Comparison of ENCODE assay signal across 10 cellular contexts in the genomic region with DNA sequence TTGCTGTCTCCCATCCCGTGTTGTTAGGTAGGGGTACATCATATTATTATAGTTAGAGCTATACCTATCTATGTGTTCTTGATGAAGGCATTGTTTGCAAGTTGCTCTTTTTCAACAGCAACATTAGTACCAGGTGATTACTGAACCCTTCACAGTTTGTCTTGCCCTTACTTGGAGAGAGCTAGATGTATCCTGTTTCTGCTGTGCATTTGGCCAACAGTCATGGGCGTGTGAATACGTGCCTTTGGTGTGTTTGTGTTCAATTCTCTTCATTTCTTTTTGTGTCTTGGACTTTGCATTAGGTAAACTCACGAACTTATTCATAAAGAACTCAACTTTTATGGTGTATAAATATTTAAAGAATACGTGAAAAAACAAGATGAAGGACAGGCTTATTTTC. TPM values are rescaled to one million over a fixed set of nuclear protein-coding genes. Genes with fewer than 3 reads are reported as not detected.
DNase-seq lines count a peak whose midpoint lies in the region; ATAC-seq and TF ChIP-seq lines count a peak whose summit lies in the region.
"Had no signal": no experiment of that assay in that cellular context is flagged by ENCODE, and none has a peak within 500 bp of the region (broad histone marks: within the 10 kb centered on the region; RNA-seq: fewer than 3 reads in every experiment).

No MANE protein-coding gene starts in this region.

- 77% methylated on average over 4 of the region's 5 CpGs for WGBS in mesenchymal stem cell

- peaks cover 0 to under 1% of the 10 kb centered on the region in 2 donors for H3K36me3 Mint-ChIP-seq in CD4-positive, alpha-beta memory T cell
- H3K36me3 Mint-ChIP-seq in HFFc6 (ENCODE audit: low read depth) = peaks cover 3% of the 10 kb centered on the region
- H3K36me3 Mint-ChIP-seq in GM23338 (ENCODE audit: low read depth) = no peaks in the 10 kb centered on the region

- H2BK12ac ChIP-seq in mesenchymal stem cell (ENCODE audit: low read length in 2 of 2) = peak overlapping the region; percentile 44 to 91

- POLR2A ChIA-PET in CD4-positive, alpha-beta memory T cell (lab: Charles Lee; ENCODE audit: partially characterized antibody) = interaction anchor here (0.7 to 2.2 kb wide), 8 partner anchors 15 to 198 kb away, joined by 3 to 10 read pairs (median 5); a partner anchor contains a TSS

- no peak overlapping the region for H3K14ac ChIP-seq in mesenchymal stem cell (ENCODE audit: low read length in 2 of 2)

- H3K79me2 ChIP-seq in GM23338 (replicated peaks; ENCODE audit: insufficient read depth) = no peaks in the 10 kb centered on the region

- peaks cover 36% of the 10 kb centered on the region for H3K4me1 ChIP-seq in CD4-positive, alpha-beta memory T cell (ENCODE audit: insufficient read depth, low read length)
- H3K4me1 ChIP-seq in ascending aorta = peaks cover 0 to 10% of the 10 kb centered on the region in 2 donors
- peaks cover 1% of the 10 kb centered on the region for H3K4me1 ChIP-seq in mesenchymal stem cell (ENCODE audit: control insufficient read depth, insufficient read depth, low read depth, low read length)
- H3K4me1 ChIP-seq in GM23338 (ENCODE audit: insufficient read depth) = no peaks in the 10 kb centered on the region
- H3K4me1 ChIP-seq: right atrium auricular region had no signal

- no peak overlapping the region for H4K8ac ChIP-seq in mesenchymal stem cell (ENCODE audit: low read length)

- no peak overlapping the region for H3K4ac ChIP-seq in mesenchymal stem cell (ENCODE audit: low read depth in 1 of 2, low read length in 2 of 2)

- H3K4me1 Mint-ChIP-seq in CD4-positive, alpha-beta memory T cell = peaks cover 20 to 45% (median 35%) of the 10 kb centered on the region in 4 donors
- H3K4me1 Mint-ChIP-seq in HFFc6 (ENCODE audit: low read depth) = peaks cover 50% of the 10 kb centered on the region
- H3K4me1 Mint-ChIP-seq in GM23338 = peaks cover 10% of the 10 kb centered on the region

- peak overlapping the region; percentile 6 for H2AK5ac ChIP-seq in mesenchymal stem cell (ENCODE audit: low read length, severe bottlenecking)

- H2BK15ac ChIP-seq in mesenchymal stem cell (ENCODE audit: low read depth, poor library complexity, severe bottlenecking) = no peak overlapping the region

- H4K91ac ChIP-seq in mesenchymal stem cell (ENCODE audit: low read length) = peak overlapping the region; percentile 64

- peak overlapping the region in 3 of 8 donors; percentile 12 to 80 (median 41) for H3K4me3 Mint-ChIP-seq in CD4-positive, alpha-beta memory T cell
- H3K4me3 Mint-ChIP-seq in HFFc6 (peak overlapping the region; percentile 84; the same call in 1 of the 2 replicates), GM23338 (no peak overlapping the region)
- H3K4me3 Mint-ChIP-seq: H9 had no signal

- H3K27ac ChIP-seq in CD4-positive, alpha-beta memory T cell (ENCODE audit: low read depth, low read length) = no peak overlapping the region
- H3K27ac ChIP-seq in ascending aorta (peak overlapping the region; percentile 11 to 76), mesenchymal stem cell (ENCODE audit: low read length, poor library complexity, severe bottlenecking) (peak overlapping the region; percentile 54), GM23338 (ENCODE audit: low read depth) (no peak overlapping the region)

- peak overlapping the region; percentile 46 to 61 for H3K18ac ChIP-seq in mesenchymal stem cell (ENCODE audit: low read depth in 1 of 2, low read length in 2 of 2)

- H2BK120ac ChIP-seq in mesenchymal stem cell (ENCODE audit: low read depth, low read length) = peak overlapping the region; percentile 21

- no peaks in the 10 kb centered on the region for H3K9me2 ChIP-seq in GM23338 (ENCODE audit: insufficient read depth)

- no peaks in the 10 kb centered on the region for H3F3A ChIP-seq in GM23338 (replicated peaks; ENCODE audit: low read depth)

- CTCF ChIA-PET in CD4-positive, alpha-beta memory T cell (lab: Charles Lee; ENCODE audit: partially characterized antibody) = interaction anchor here (1.0 to 1.8 kb wide), 5 partner anchors 16 to 93 kb away, joined by 4 to 7 read pairs (median 4); no protein-coding TSS in a partner anchor

- no peak overlapping the region for H3K23ac ChIP-seq in mesenchymal stem cell (ENCODE audit: low read length in 2 of 2)

- H3K27me3 ChIP-seq in CD4-positive, alpha-beta memory T cell (ENCODE audit: insufficient read depth, low read length) = no peaks in the 10 kb centered on the region
- no peaks in the 10 kb centered on the region for H3K27me3 ChIP-seq in ascending aorta
- H3K27me3 ChIP-seq in mesenchymal stem cell (ENCODE audit: control insufficient read depth in 1 of 2, insufficient read depth in 1 of 2, low read length in 2 of 2) = no peaks in the 10 kb centered on the region
- no peaks in the 10 kb centered on the region for H3K27me3 ChIP-seq in GM23338 (ENCODE audit: insufficient read depth)
- H3K27me3 ChIP-seq: right atrium auricular region had no signal

- no peaks in the 10 kb centered on the region for H4K20me1 ChIP-seq in GM23338 (replicated peaks; ENCODE audit: insufficient read depth)

- no peak for TF ChIP-seq CTCF in HFFc6 (IDR thresholded peaks at IDR 0.05)
- TF ChIP-seq CTCF in ascending aorta (IDR thresholded peaks at IDR 0.05) = no peak
- no peak for TF ChIP-seq CTCF in GM23338 (conservative IDR thresholded peaks at IDR 0.05; ENCODE audit: low read depth in 2 of 2)

- H3K9me3 Mint-ChIP-seq in CD4-positive, alpha-beta memory T cell = no peaks in the 10 kb centered on the region
- H3K9me3 Mint-ChIP-seq in HFFc6 (no peaks in the 10 kb centered on the region), GM23338 (no peaks in the 10 kb centered on the region)
- H3K9me3 Mint-ChIP-seq: H9 had no signal

- no peak overlapping the region for H2BK5ac ChIP-seq in mesenchymal stem cell (ENCODE audit: low read depth, low read length, poor library complexity, severe bottlenecking)

- no peak overlapping the region for H3K4me2 ChIP-seq in mesenchymal stem cell (ENCODE audit: low read length, poor library complexity, severe bottlenecking)
- H3K4me2 ChIP-seq in GM23338 = no peak overlapping the region

- H3K79me1 ChIP-seq in mesenchymal stem cell (replicated peaks; ENCODE audit: low read length, poor library complexity, severe bottlenecking) = peaks cover 1% of the 10 kb centered on the region

- intact Hi-C loops in CD4-positive, alpha-beta memory T cell (cut with micrococcal nuclease) = loop anchor here (1.0 kb wide), 1 partner anchor 9 kb away; no protein-coding TSS in a partner anchor
- intact Hi-C loops in ascending aorta (cut with DNase I) = no loop called here

- ATAC-seq in HG02678 (IDR thresholded peaks at IDR 0.05; ENCODE audit: unreplicated experiment) = no peak
- no peak for ATAC-seq in GM23338

- H3K9ac ChIP-seq in mesenchymal stem cell (ENCODE audit: low read length) = peak overlapping the region; percentile 73

- H3K9me3 ChIP-seq in CD4-positive, alpha-beta memory T cell (ENCODE audit: control insufficient read depth in 1 of 2, low read length in 2 of 2) = no peaks in the 10 kb centered on the region
- H3K9me3 ChIP-seq in ascending aorta = no peaks in the 10 kb centered on the region
- H3K9me3 ChIP-seq in mesenchymal stem cell (ENCODE audit: control insufficient read depth, low read length) = no peaks in the 10 kb centered on the region
- H3K9me3 ChIP-seq: right atrium auricular region had no signal

- no peak overlapping the region for H3K4me3 ChIP-seq in CD4-positive, alpha-beta memory T cell (ENCODE audit: low read length in 2 of 2)
- H3K4me3 ChIP-seq in ascending aorta = no peak overlapping the region
- H3K4me3 ChIP-seq in mesenchymal stem cell (ENCODE audit: insufficient read depth in 1 of 2, low read depth in 1 of 2, low read length in 2 of 2) = no peak overlapping the region
- H3K4me3 ChIP-seq in GM23338 = no peak overlapping the region
- H3K4me3 ChIP-seq: right atrium auricular region had no signal

- no peaks in the 10 kb centered on the region for H3K27me3 Mint-ChIP-seq in CD4-positive, alpha-beta memory T cell
- H3K27me3 Mint-ChIP-seq in HFFc6 (ENCODE audit: insufficient read depth) = no peaks in the 10 kb centered on the region; the same call in 1 of the 2 replicates
- no peaks in the 10 kb centered on the region for H3K27me3 Mint-ChIP-seq in GM23338 (ENCODE audit: insufficient read depth, low read depth, poor library complexity)

- H2AFZ ChIP-seq in mesenchymal stem cell (ENCODE audit: low read depth, low read length) (no peak overlapping the region), GM23338 (no peak overlapping the region)

- H3K27ac Mint-ChIP-seq in CD4-positive, alpha-beta memory T cell = peak overlapping the region in 5 of 7 donors; percentile 2 to 85 (median 65)
- H3K27ac Mint-ChIP-seq in HFFc6 (peak overlapping the region; percentile 98), GM23338 (no peak overlapping the region)
- H3K27ac Mint-ChIP-seq: H9 had no signal

- no peaks in the 10 kb centered on the region for H3K36me3 ChIP-seq in CD4-positive, alpha-beta memory T cell (ENCODE audit: insufficient read depth, low read length)
- no peaks in the 10 kb centered on the region for H3K36me3 ChIP-seq in ascending aorta
- H3K36me3 ChIP-seq in mesenchymal stem cell (ENCODE audit: control insufficient read depth in 1 of 2, insufficient read depth in 2 of 2, low read depth in 1 of 2, low read length in 2 of 2) = no peaks in the 10 kb centered on the region
- H3K36me3 ChIP-seq in GM23338 (ENCODE audit: insufficient read depth) = no peaks in the 10 kb centered on the region
- H3K36me3 ChIP-seq: right atrium auricular region had no signal

- no peak for DNase-seq in CD4-positive, alpha-beta memory T cell
- DNase-seq in HFFc6 = no peak
- DNase-seq in ascending aorta (ENCODE audit: low spot score in 2 of 2) = no peak
- DNase-seq in mesenchymal stem cell = no peak
- DNase-seq in GM23338 (ENCODE audit: low spot score) = no peak
- DNase-seq in ecto neural progenitor cell (ENCODE audit: low spot score) = no peak
- no peak for DNase-seq in NCI-H345 (lab: John Stamatoyannopoulos, UW)
- DNase-seq: H9 had no signal

RNA-seq across cellular contexts. Expression of a gene that starts 14.3 kb away (rescaled TPM):
- total RNA-seq in CD4-positive, alpha-beta memory T cell = 100 to 1,000 TPM; 116 to 124 TPM
- 100 to 1,000 TPM; 157 to 164 TPM for polyA plus RNA-seq in CD4-positive, alpha-beta memory T cell
- total RNA-seq in HFFc6 (2021; fragmentation: NEBNext Ultra II Directional; extraction: Animal tissue kit (Norgen Biotek cat#: 25700)) = 100 to 1,000 TPM in 1 of 6 experiments, 10 to 100 TPM in 5; 92.2 to 111 (median 94.7) TPM
- 31.5 TPM for total RNA-seq in ascending aorta
- 48.0 TPM for polyA plus RNA-seq in mesenchymal stem cell (2013, experiment 1 of 2)
- polyA plus RNA-seq in mesenchymal stem cell (2013, experiment 2 of 2) = 49.0 TPM
- total RNA-seq in GM23338 (2014; rRNA removed; shearing (Covaris generic)) = 60.1 and 73.1 TPM in 2 replicates
- polyA plus RNA-seq in GM23338 (2016; fragmentation: Nextera tagmentation; extraction: Ambion mirVana) = 42.5 and 47.8 TPM in 2 replicates

RNA-seq across cellular contexts. Expression of a gene that starts 54.6 kb away (rescaled TPM):
- 100 to 1,000 TPM; 104 to 112 TPM for total RNA-seq in CD4-positive, alpha-beta memory T cell
- polyA plus RNA-seq in CD4-positive, alpha-beta memory T cell = 10 to 100 TPM; 20.4 to 51.6 TPM
- 10 to 100 TPM; 55.5 to 69.7 (median 56.9) TPM for total RNA-seq in HFFc6 (2021; fragmentation: NEBNext Ultra II Directional; extraction: Animal tissue kit (Norgen Biotek cat#: 25700))
- total RNA-seq in ascending aorta = 14.6 TPM
- 64.5 TPM for polyA plus RNA-seq in mesenchymal stem cell (2013, experiment 1 of 2)
- 63.3 TPM for polyA plus RNA-seq in mesenchymal stem cell (2013, experiment 2 of 2)
- total RNA-seq in GM23338 (2014; rRNA removed; shearing (Covaris generic)) = 54.7 and 58.4 TPM in 2 replicates
- polyA plus RNA-seq in GM23338 (2016; fragmentation: Nextera tagmentation; extraction: Ambion mirVana) = 73.8 and 88.1 TPM in 2 replicates

Comparison
In these comparisons a context has a peak if more than half of its experiments do, and no peak if none do; other contexts are left out.
1. H3K27ac ChIP-seq: peak in ascending aorta (2 of 2) and mesenchymal stem cell (single experiment); none in CD4-positive, alpha-beta memory T cell (single experiment) and GM23338 (single experiment).